15 cellular contexts compared by ENCODE assay signal in genomic region chr2:96733931-96734330, GRCh38.
"Had no signal": no experiment of that assay in that cellular context is flagged by ENCODE, and none has a peak within 500 bp of the region (broad histone marks: within the 10 kb centered on the region; RNA-seq: fewer than 3 reads in every experiment).

No MANE protein-coding gene starts in this region.

- H3K9me3 Mint-ChIP-seq: naive thymus-derived CD4-positive, alpha-beta T cell; nephron progenitor cell; type B pancreatic cell had no signal

- H3K4me3 ChIP-seq: colonic mucosa, gastroesophageal sphincter, prostate gland, suprapubic skin, thyroid gland had no signal

- DNase-seq: colonic mucosa; dermis blood vessel endothelial cell; foreskin fibroblast; glutamatergic neuron; mammary epithelial cell; naive thymus-derived CD4-positive, alpha-beta T cell; nephron progenitor cell; small intestine; stimulated activated CD4-positive, alpha-beta T cell treated with anti-CD3 and anti-CD28 coated beads, Interleukin-12 subunit alpha, Interleukin-12 subunit beta, amount 100 ng/mL, for 4 hours; stimulated activated naive CD8-positive, alpha-beta T cell treated with anti-CD3 and anti-CD28 coated beads, Interleukin-15, Interleukin-2, amounts not matched to agents 100 U/mL and 50 U/mL, for 24 hours; thyroid gland had no signal

- H3K27me3 Mint-ChIP-seq: naive thymus-derived CD4-positive, alpha-beta T cell; type B pancreatic cell had no signal

- H3K27ac Mint-ChIP-seq: type B pancreatic cell had no signal

- ATAC-seq: gastroesophageal sphincter; naive thymus-derived CD4-positive, alpha-beta T cell; stimulated activated naive CD8-positive, alpha-beta T cell treated with anti-CD3 and anti-CD28 coated beads, Interleukin-15, Interleukin-2, amounts not matched to agents 100 U/mL and 50 U/mL, for 24 hours had no signal

- H3K4me3 Mint-ChIP-seq: naive thymus-derived CD4-positive, alpha-beta T cell; nephron progenitor cell; type B pancreatic cell had no signal
